Comparison of ENCODE assay signal across 9 cellular contexts in the genomic region with DNA sequence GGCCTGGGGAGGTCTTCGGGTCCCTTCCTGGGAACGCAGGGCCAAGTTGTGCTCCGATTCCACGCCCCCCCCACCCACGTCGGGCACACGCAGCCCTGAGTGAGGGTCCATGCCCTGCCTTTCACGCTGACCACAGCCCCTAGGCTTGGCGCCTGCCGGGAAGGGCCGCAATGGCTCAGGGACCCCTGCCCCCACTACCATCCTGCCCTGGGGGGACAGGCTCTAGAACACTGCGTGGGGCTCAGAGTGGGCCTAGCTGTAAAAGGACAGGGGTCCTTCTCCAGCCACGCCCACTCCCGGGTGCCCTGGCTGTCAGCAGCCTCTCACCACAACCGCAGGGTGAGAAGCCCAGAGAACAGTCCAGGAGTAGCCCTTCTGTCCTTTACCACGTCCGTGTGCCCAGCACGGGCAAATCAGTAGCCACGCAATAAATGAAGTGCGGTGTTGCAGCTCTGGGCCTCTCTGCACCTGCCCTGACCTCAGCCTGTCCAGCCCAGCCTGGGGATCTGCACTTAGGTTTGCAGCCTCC. TPM values are rescaled to one million over a fixed set of nuclear protein-coding genes. Genes with fewer than 3 reads are reported as not detected.
DNase-seq lines count a peak whose midpoint lies in the region; ATAC-seq and FAIRE-seq lines count a peak whose summit lies in the region.
"Had no signal": no experiment of that assay in that cellular context is flagged by ENCODE, and none has a peak within 500 bp of the region (broad histone marks: within the 10 kb centered on the region; RNA-seq: fewer than 3 reads in every experiment).

No MANE protein-coding gene starts in this region.

- H3K27me3 ChIP-seq in HUES48 (ENCODE audit: control insufficient read depth, insufficient read depth, low read length) (peaks cover 16% of the 10 kb centered on the region), small intestine (ENCODE audit: control insufficient read depth in 2 of 2, insufficient read depth in 2 of 2, low read length in 2 of 2) (no peaks in the 10 kb centered on the region)

- no peaks in the 10 kb centered on the region for H3K9me3 ChIP-seq in HUES48 (ENCODE audit: control insufficient read depth, insufficient read depth, low read length)
- H3K9me3 ChIP-seq in small intestine (ENCODE audit: control insufficient read depth, low read depth): no peaks in the 10 kb centered on the region

- no peak for FAIRE-seq in small intestine (lab: Jason Lieb, UNC)

- no peaks in the 10 kb centered on the region for H3K36me3 ChIP-seq in HUES48 (ENCODE audit: control insufficient read depth, insufficient read depth, low read length)
- H3K36me3 ChIP-seq in small intestine (ENCODE audit: control insufficient read depth in 2 of 2, insufficient read depth in 2 of 2, low read length in 2 of 2): no peaks in the 10 kb centered on the region

- peaks cover 8% of the 10 kb centered on the region for H3K4me1 ChIP-seq in HUES48 (ENCODE audit: control insufficient read depth, insufficient read depth, low read length)
- H3K4me1 ChIP-seq in small intestine (ENCODE audit: control insufficient read depth in 2 of 2, insufficient read depth in 1 of 2, low read depth in 1 of 2, low read length in 1 of 2): peaks cover 0 to 4% of the 10 kb centered on the region in 2 donors

- H3K4me1 Mint-ChIP-seq in activated T-cell treated with anti-CD3 and anti-CD28 coated beads, Interleukin-2, amount 50 U/mL, for 72 hours (ENCODE audit: low read depth): peaks cover 84% of the 10 kb centered on the region

- H3K9ac ChIP-seq in HUES48 (ENCODE audit: low read depth, low read length): peak overlapping the region; percentile 11; the same call in 1 of the 2 replicates

- H3K4me3 ChIP-seq in HUES48 (ENCODE audit: low read depth, low read length): peak overlapping the region; percentile 69
- peak overlapping the region; percentile 61 for H3K4me3 ChIP-seq in iPS-11a (ENCODE audit: low read depth, low read length)
- H3K4me3 ChIP-seq in small intestine (ENCODE audit: low read depth in 1 of 2, low read length in 2 of 2): peak overlapping the region; percentile 24 to 57

- DNase-seq in activated T-cell treated with anti-CD3 and anti-CD28 coated beads, Interleukin-2, amount 50 U/mL, for 72 hours: peak in 1 of 2 donors; percentile 29
- DNase-seq in small intestine: no peak
- DNase-seq in medulla oblongata (ENCODE audit: extremely low spot score): no peak
- DNase-seq in amniotic stem cell (lab: John Stamatoyannopoulos, UW): no peak
- DNase-seq in NCI-H1694 treated with DMSO at 0.1 percent for 48 hours (lab: John Stamatoyannopoulos, UW): no peak
- no peak for DNase-seq in NCI-H128 (lab: John Stamatoyannopoulos, UW; ENCODE audit: unreplicated experiment)
- DNase-seq: KG1 had no signal

- peak in 1 of 2 donors; percentile 1 for ATAC-seq in activated T-cell treated with anti-CD3 and anti-CD28 coated beads, Interleukin-2, amount 50 U/mL, for 72 hours (replicated peaks in 1 of 2)

- H3K27ac ChIP-seq in HUES48 (ENCODE audit: low read depth, low read length) (no peak overlapping the region), small intestine (ENCODE audit: low read depth in 1 of 2, low read length in 1 of 2) (peak overlapping the region in 1 of 2 donors; percentile 41)

- H3K36me3 Mint-ChIP-seq in activated T-cell treated with anti-CD3 and anti-CD28 coated beads, Interleukin-2, amount 50 U/mL, for 72 hours (ENCODE audit: insufficient read depth in 2 of 2): peaks cover 3 to 5% of the 10 kb centered on the region in 2 donors

- H3K9me3 Mint-ChIP-seq in activated T-cell treated with anti-CD3 and anti-CD28 coated beads, Interleukin-2, amount 50 U/mL, for 72 hours: no peaks in the 10 kb centered on the region

- WGBS in small intestine, 3 donors: 17 to 36% (median 28%) methylated on average over 14 to 20 of the region's 20 CpGs

- peak overlapping the region; percentile 70 for H3K27ac Mint-ChIP-seq in activated T-cell treated with anti-CD3 and anti-CD28 coated beads, Interleukin-2, amount 50 U/mL, for 72 hours

- H3K4me3 Mint-ChIP-seq in activated T-cell treated with anti-CD3 and anti-CD28 coated beads, Interleukin-2, amount 50 U/mL, for 72 hours: peak overlapping the region; percentile 59 to 75

- H3K27me3 Mint-ChIP-seq in activated T-cell treated with anti-CD3 and anti-CD28 coated beads, Interleukin-2, amount 50 U/mL, for 72 hours (ENCODE audit: low read depth): no peaks in the 10 kb centered on the region

RNA-seq across cellular contexts. Expression of a gene that starts 9.4 kb away (rescaled TPM):
- total RNA-seq in activated T-cell treated with anti-CD3 and anti-CD28 coated beads, Interleukin-2, amount 50 U/mL, for 72 hours: 10 to 100 TPM; 18.9 to 19.2 TPM
- under 1 TPM in 2 of 3 donors, not detected in 1; 0.54 to 0.78 TPM for polyA plus RNA-seq in small intestine
